20 cellular contexts compared by ENCODE assay signal in genomic region chr15:60962087-60962486, GRCh38.
DNase-seq lines count a peak whose midpoint lies in the region; FAIRE-seq and TF ChIP-seq lines count a peak whose summit lies in the region.
"Had no signal": no experiment of that assay in that cellular context is flagged by ENCODE, and none has a peak within 500 bp of the region (broad histone marks: within the 10 kb centered on the region; RNA-seq: fewer than 3 reads in every experiment).

No MANE protein-coding gene starts in this region.

- dilution Hi-C loops in endothelial cell of umbilical vein (cut with MboI; ENCODE audit: extremely low pct_ligation_motif_present, low sequenced_read_pairs) = no loop called here

- FAIRE-seq in astrocyte (lab: Jason Lieb, UNC) (no peak), endothelial cell of umbilical vein (lab: Jason Lieb, UNC) (peak; percentile 93), frontal cortex (lab: Jason Lieb, UNC) (no peak)

- CTCF ChIA-PET in endothelial cell of umbilical vein (lab: Charles Lee) = interaction anchor here (0.7 to 2.2 kb wide), 8 partner anchors 8 to 91 kb away, joined by 3 to 11 read pairs (median 4); no protein-coding TSS in a partner anchor

- H3K4me3 Mint-ChIP-seq in astrocyte (ENCODE audit: unreplicated experiment) (no peak overlapping the region), nephron progenitor cell (no peak overlapping the region)
- H3K4me3 Mint-ChIP-seq: CD14-positive monocyte, HFFc6 had no signal

- DNase-seq in NCI-H1105 (lab: John Stamatoyannopoulos, UW) = peak; percentile 47
- DNase-seq in NCI-H1105 treated with DMSO at 0.1 percent for 48 hours (lab: John Stamatoyannopoulos, UW) = no peak
- DNase-seq in astrocyte (ENCODE audit: low read depth) = no peak
- peak; percentile 84 for DNase-seq in endothelial cell of umbilical vein (ENCODE audit: low read depth, low spot score)
- no peak for DNase-seq in nephron progenitor cell
- no peak for DNase-seq in NCI-H524 treated with DMSO at 0.1 percent for 48 hours (lab: John Stamatoyannopoulos, UW)
- no peak for DNase-seq in NOMO-1 (lab: John Stamatoyannopoulos, UW; ENCODE audit: unreplicated experiment in 2 of 2)
- no peak for DNase-seq in frontal cortex (ENCODE audit: low spot score in 2 of 2)
- DNase-seq: H7, HFFc6, NCI-H1436, NCI-H2029 treated with DMSO at 0.1 percent for 48 hours, NCI-H510A, NCI-H774, PC-9, SIG-M5 had no signal

- H3K36me3 ChIP-seq in astrocyte (ENCODE audit: insufficient read depth, low read length) (no peaks in the 10 kb centered on the region), endothelial cell of umbilical vein (ENCODE audit: control insufficient read depth in 2 of 2, extremely low read depth in 1 of 2, insufficient read depth in 2 of 2, low read length in 2 of 2) (no peaks in the 10 kb centered on the region)

- H3K4me1 Mint-ChIP-seq in astrocyte (ENCODE audit: low read depth, unreplicated experiment) (peaks cover 20% of the 10 kb centered on the region), nephron progenitor cell (peaks cover 21% of the 10 kb centered on the region)
- H3K4me1 Mint-ChIP-seq: CD14-positive monocyte had no signal

- H4K20me1 ChIP-seq in astrocyte (ENCODE audit: insufficient read depth, low read length) = no peaks in the 10 kb centered on the region
- no peaks in the 10 kb centered on the region for H4K20me1 ChIP-seq in endothelial cell of umbilical vein (replicated peaks; ENCODE audit: control insufficient read depth, extremely low read depth, insufficient read depth, low read length)

- H3K4me3 ChIP-seq in astrocyte (ENCODE audit: insufficient read depth, low read depth, low read length) = no peak overlapping the region
- no peak overlapping the region for H3K4me3 ChIP-seq in endothelial cell of umbilical vein (replicated peaks in 1 of 3; ENCODE audit: insufficient read depth in 1 of 3, low read depth in 1 of 3, low read length in 3 of 3)
- H3K4me3 ChIP-seq: PC-9 had no signal

- H3K4me2 ChIP-seq in astrocyte (ENCODE audit: low read length) = peak overlapping the region; percentile 48
- H3K4me2 ChIP-seq in endothelial cell of umbilical vein (ENCODE audit: insufficient read depth, low read length) = peak overlapping the region; percentile 48
- H3K4me2 ChIP-seq: PC-9 had no signal

- H3K27me3 ChIP-seq in astrocyte (ENCODE audit: insufficient read depth, low read length) = no peaks in the 10 kb centered on the region
- H3K27me3 ChIP-seq in endothelial cell of umbilical vein (ENCODE audit: control insufficient read depth in 2 of 2, insufficient read depth in 2 of 2, low read length in 2 of 2) = no peaks in the 10 kb centered on the region

- no peak overlapping the region for H3K27ac Mint-ChIP-seq in astrocyte (ENCODE audit: unreplicated experiment)
- H3K27ac Mint-ChIP-seq in nephron progenitor cell = peak overlapping the region; percentile 82
- H3K27ac Mint-ChIP-seq: CD14-positive monocyte, HFFc6 had no signal

- H3K79me2 ChIP-seq in astrocyte (ENCODE audit: insufficient read depth, low read length) = no peaks in the 10 kb centered on the region
- H3K79me2 ChIP-seq in endothelial cell of umbilical vein (ENCODE audit: control insufficient read depth, insufficient read depth, low read length) = no peaks in the 10 kb centered on the region

- H3K9me1 ChIP-seq in endothelial cell of umbilical vein (replicated peaks; ENCODE audit: control insufficient read depth, extremely low read depth, insufficient read depth, low read length) = no peaks in the 10 kb centered on the region

- no TSS peak for BruUV-seq in endothelial cell of umbilical vein (replicated peaks; lab: Mats Ljungman, UMichigan)

- H3K27ac ChIP-seq in astrocyte (ENCODE audit: low read depth, low read length) (no peak overlapping the region), endothelial cell of umbilical vein (ENCODE audit: insufficient read depth, low read depth, low read length) (no peak overlapping the region)
- H3K27ac ChIP-seq: 22Rv1, HL-60, PC-9, RWPE1 had no signal

- H3K9me3 Mint-ChIP-seq in astrocyte (ENCODE audit: unreplicated experiment) (no peaks in the 10 kb centered on the region), nephron progenitor cell (no peaks in the 10 kb centered on the region)
- H3K9me3 Mint-ChIP-seq: HFFc6 had no signal

- H3K27me3 Mint-ChIP-seq in astrocyte (ENCODE audit: low read depth, unreplicated experiment) (peaks cover 2% of the 10 kb centered on the region), nephron progenitor cell (ENCODE audit: low read depth, poor library complexity) (peaks cover 6% of the 10 kb centered on the region)

- H3K9ac ChIP-seq in astrocyte (ENCODE audit: low read length) = no peak overlapping the region
- no peak overlapping the region for H3K9ac ChIP-seq in endothelial cell of umbilical vein (replicated peaks; ENCODE audit: extremely low read depth, insufficient read depth, low read length)

- H3K9me3 ChIP-seq in astrocyte (ENCODE audit: insufficient read depth, low read depth, low read length) (no peaks in the 10 kb centered on the region), endothelial cell of umbilical vein (replicated peaks; ENCODE audit: control insufficient read depth, insufficient read depth, low read length) (no peaks in the 10 kb centered on the region)

- POLR2A ChIA-PET in endothelial cell of umbilical vein (lab: Charles Lee) = no interaction called here

- H3K36me3 Mint-ChIP-seq in astrocyte (ENCODE audit: low read depth, unreplicated experiment) (peaks cover 3% of the 10 kb centered on the region), nephron progenitor cell (ENCODE audit: low read depth) (no peaks in the 10 kb centered on the region)
- H3K36me3 Mint-ChIP-seq: CD14-positive monocyte had no signal

- no peak overlapping the region for H2AFZ ChIP-seq in astrocyte (ENCODE audit: low read depth, low read length)
- peak overlapping the region; percentile 32 for H2AFZ ChIP-seq in endothelial cell of umbilical vein (ENCODE audit: low read depth, low read length)
- H2AFZ ChIP-seq: PC-9 had no signal

- H3K4me1 ChIP-seq in astrocyte (ENCODE audit: insufficient read depth, low read length) (peaks cover 8% of the 10 kb centered on the region), endothelial cell of umbilical vein (ENCODE audit: control insufficient read depth, extremely low read depth, insufficient read depth, low read length) (peaks cover 11% of the 10 kb centered on the region)

- TF ChIP-seq POLR2A in endothelial cell of umbilical vein (IDR thresholded peaks at IDR 0.05; ENCODE audit: low read depth, low read length) = no peak

- intact Hi-C loops in endothelial cell of umbilical vein (cut with micrococcal nuclease) = no loop called here

- no peak for TF ChIP-seq CTCF in astrocyte (IDR thresholded peaks at IDR 0.05; ENCODE audit: insufficient read depth, low read depth, low read length)
- no peak for TF ChIP-seq CTCF in endothelial cell of umbilical vein (IDR thresholded peaks at IDR 0.05; ENCODE audit: extremely low read depth in 1 of 2, insufficient read depth in 1 of 2, low read depth in 1 of 2, low read length in 2 of 2)
- no peak for TF ChIP-seq CTCF in nephron progenitor cell (IDR thresholded peaks at IDR 0.05)

TF ChIP-seq in endothelial cell of umbilical vein, 7 proteins besides CTCF, POLR2A, EP300 and RAD21:
- TF ChIP-seq GATA2 (IDR thresholded peaks at IDR 0.05; ENCODE audit: insufficient read depth, insufficient read length, low read depth, low read length) = no peak
- TF ChIP-seq FOS (IDR thresholded peaks at IDR 0.05; ENCODE audit: borderline replicate concordance, insufficient read depth, low read length) = no peak
- no peak for TF ChIP-seq EZH2 (IDR thresholded peaks at IDR 0.05; ENCODE audit: borderline replicate concordance, low read depth, low read length, severe bottlenecking)
- TF ChIP-seq POLR2AphosphoS5 (IDR thresholded peaks at IDR 0.05; ENCODE audit: insufficient read depth, low read depth, low read length) = no peak
- no peak for TF ChIP-seq MAX (IDR thresholded peaks at IDR 0.05; ENCODE audit: insufficient read depth, insufficient read length)
- TF ChIP-seq JUN (IDR thresholded peaks at IDR 0.05; ENCODE audit: borderline replicate concordance, insufficient read depth, insufficient read length, low read depth) = no peak
- no peak for TF ChIP-seq MYC (IDR thresholded peaks at IDR 0.05; ENCODE audit: low read depth, low read length)

Comparison
In these comparisons a context has a peak if more than half of its experiments do, and no peak if none do; other contexts are left out.
1. DNase-seq: peak in NCI-H1105 (single experiment) and endothelial cell of umbilical vein (single experiment); none in NCI-H1105 treated with DMSO at 0.1 percent for 48 hours (single experiment), astrocyte (single experiment), nephron progenitor cell (single experiment), NCI-H524 treated with DMSO at 0.1 percent for 48 hours (single experiment), NOMO-1 (0 of 2) and frontal cortex (0 of 2).